8 cellular contexts compared by ENCODE assay signal in genomic region chr21:9247616-9248317, GRCh38.
DNase-seq lines count a peak whose midpoint lies in the region; ATAC-seq, FAIRE-seq and TF ChIP-seq lines count a peak whose summit lies in the region.
"Not testable (repeated sequence)": the region's sequence is repeated elsewhere in the genome, so short reads cannot be mapped to it uniquely, and the experiment has no call there.

No MANE protein-coding gene starts in this region.

- not testable (repeated sequence) for H3K36me3 ChIP-seq in K562 (ENCODE audit: control insufficient read depth, insufficient read depth, low read length)

- H3K4me1 Mint-ChIP-seq in natural killer cell treated with Interleukin-12 subunit alpha and Interleukin-12 subunit beta and Interleukin-15 and Interleukin-18, amount 100 ng/mL, for 72 hours (ENCODE audit: low read depth in 2 of 2); stimulated activated naive CD8-positive, alpha-beta T cell treated with anti-CD3 and anti-CD28 coated beads, Interleukin-15, amount 100 ng/mL, for 72 hours: not testable (repeated sequence)

- BruUV-seq in K562 (replicated peaks; lab: Mats Ljungman, UMichigan): not testable (repeated sequence)

- in situ Hi-C loops in K562 (cut with MboI): not testable (repeated sequence)

- POLR2A ChIA-PET in K562 (lab: Yijun Ruan, JAX): not testable (repeated sequence)

- TF ChIP-seq EP300 in K562 (IDR thresholded peaks at IDR 0.05; ENCODE audit: low read length): not testable (repeated sequence)

- DNase-seq in K562 (ENCODE audit: extremely low read depth in 1 of 4, low spot score in 3 of 4); left ventricle myocardium superior: not testable (repeated sequence)
- DNase-seq in natural killer cell treated with Interleukin-12 subunit alpha and Interleukin-12 subunit beta and Interleukin-15 and Interleukin-18, amount 100 ng/mL, for 72 hours (ENCODE audit: low spot score): peak; percentile 15
- DNase-seq in stimulated activated naive CD8-positive, alpha-beta T cell treated with anti-CD3 and anti-CD28 coated beads, Interleukin-15, amount 100 ng/mL, for 72 hours: peak in 1 of 2 donors; percentile 6

- H3K4me2 ChIP-seq in K562 (ENCODE audit: insufficient read depth, low read length): not testable (repeated sequence)

- H3K27me3 Mint-ChIP-seq in natural killer cell treated with Interleukin-12 subunit alpha and Interleukin-12 subunit beta and Interleukin-15 and Interleukin-18, amount 100 ng/mL, for 72 hours; stimulated activated naive CD8-positive, alpha-beta T cell treated with anti-CD3 and anti-CD28 coated beads, Interleukin-15, amount 100 ng/mL, for 72 hours: not testable (repeated sequence)

- H3K4me3 ChIP-seq in K562: not testable (repeated sequence)

- not testable (repeated sequence) for H3K4me1 ChIP-seq in K562 (replicated peaks in 1 of 2; ENCODE audit: control insufficient read depth in 2 of 2, insufficient read depth in 2 of 2, low read length in 2 of 2)

- FAIRE-seq in K562 (lab: Jason Lieb, UNC): not testable (repeated sequence)

- CTCF ChIA-PET in K562 (lab: Yijun Ruan, JAX; ENCODE audit: low intra/inter-chr PET ratio): not testable (repeated sequence)

- TF ChIP-seq RAD21 in K562 (CRISPR knock-in tag; conservative IDR thresholded peaks at IDR 0.05 in 1 of 2, IDR thresholded peaks at IDR 0.05 in 1 of 2): not testable (repeated sequence)

- peaks cover 26% of the 10 kb centered on the region for H3K36me3 Mint-ChIP-seq in natural killer cell treated with Interleukin-12 subunit alpha and Interleukin-12 subunit beta and Interleukin-15 and Interleukin-18, amount 100 ng/mL, for 72 hours

- not testable (repeated sequence) for TF ChIP-seq POLR2A in K562 (conservative IDR thresholded peaks at IDR 0.05)

- H3K27me3 ChIP-seq in K562 (ENCODE audit: control insufficient read depth in 2 of 2, insufficient read depth in 2 of 2, low read length in 2 of 2): not testable (repeated sequence)

- H2AFZ ChIP-seq in K562 (ENCODE audit: low read depth, low read length): not testable (repeated sequence)

- not testable (repeated sequence) for H3K9ac ChIP-seq in K562 (ENCODE audit: insufficient read depth in 1 of 2, low read depth in 2 of 2, low read length in 2 of 2)

- H3K9me3 Mint-ChIP-seq in natural killer cell treated with Interleukin-12 subunit alpha and Interleukin-12 subunit beta and Interleukin-15 and Interleukin-18, amount 100 ng/mL, for 72 hours: peaks cover 23% of the 10 kb centered on the region
- H3K9me3 Mint-ChIP-seq in stimulated activated naive CD8-positive, alpha-beta T cell treated with anti-CD3 and anti-CD28 coated beads, Interleukin-15, amount 100 ng/mL, for 72 hours: peaks cover 32 to 33% of the 10 kb centered on the region in 2 donors

- TF ChIP-seq CTCF in K562 (IDR thresholded peaks at IDR 0.05 in 2 of 3, conservative IDR thresholded peaks at IDR 0.05 in 1 of 3; ENCODE audit: insufficient read depth in 2 of 3, low read depth in 1 of 3, low read length in 3 of 3): not testable (repeated sequence)

- peak; percentile 36 for ATAC-seq in GM18511 (IDR thresholded peaks at IDR 0.05; ENCODE audit: unreplicated experiment)
- ATAC-seq in GM21529 (IDR thresholded peaks at IDR 0.05; ENCODE audit: unreplicated experiment): peak; percentile 28
- peak; percentile 30 for ATAC-seq in HG02943 (IDR thresholded peaks at IDR 0.05; ENCODE audit: low read depth, unreplicated experiment)
- peak; percentile 40; the same call in 2 of the 3 replicates for ATAC-seq in SK-N-SH treated with all-trans-retinoic acid at 6 μM for 48 hours
- peak; percentile 61 for ATAC-seq in K562
- ATAC-seq in left ventricle myocardium superior: peak; percentile 63
- peak; percentile 62 to 68 for ATAC-seq in natural killer cell treated with Interleukin-12 subunit alpha and Interleukin-12 subunit beta and Interleukin-15 and Interleukin-18, amount 100 ng/mL, for 72 hours
- peak; percentile 45 for ATAC-seq in stimulated activated naive CD8-positive, alpha-beta T cell treated with anti-CD3 and anti-CD28 coated beads, Interleukin-15, amount 100 ng/mL, for 72 hours

- not testable (repeated sequence) for H3K4me3 Mint-ChIP-seq in natural killer cell treated with Interleukin-12 subunit alpha and Interleukin-12 subunit beta and Interleukin-15 and Interleukin-18, amount 100 ng/mL, for 72 hours; stimulated activated naive CD8-positive, alpha-beta T cell treated with anti-CD3 and anti-CD28 coated beads, Interleukin-15, amount 100 ng/mL, for 72 hours

- H3K27ac Mint-ChIP-seq in natural killer cell treated with Interleukin-12 subunit alpha and Interleukin-12 subunit beta and Interleukin-15 and Interleukin-18, amount 100 ng/mL, for 72 hours; stimulated activated naive CD8-positive, alpha-beta T cell treated with anti-CD3 and anti-CD28 coated beads, Interleukin-15, amount 100 ng/mL, for 72 hours: not testable (repeated sequence)

- H3K27ac ChIP-seq in K562 (ENCODE audit: extremely low read depth, low read depth, low read length): not testable (repeated sequence)

- H3K9me1 ChIP-seq in K562 (ENCODE audit: control insufficient read depth, insufficient read depth, low read length): not testable (repeated sequence)

- not testable (repeated sequence) for H3K9me3 ChIP-seq in K562 (replicated peaks; ENCODE audit: control insufficient read depth, insufficient read depth, low read depth, low read length)

- H3K79me2 ChIP-seq in K562 (ENCODE audit: control insufficient read depth, insufficient read depth, low read length): not testable (repeated sequence)

- WGBS in K562 (ENCODE audit: insufficient coverage, low coverage, missing lambda C conversion rate): 0% methylated on average over 2 of the region's 3 CpGs

- H4K20me1 ChIP-seq in K562 (replicated peaks; ENCODE audit: control insufficient read depth, insufficient read depth, low read length): not testable (repeated sequence)

- intact Hi-C loops in K562 (cut with micrococcal nuclease); left ventricle myocardium superior (cut with micrococcal nuclease): not testable (repeated sequence)
